8 cellular contexts compared by ENCODE assay signal in genomic region chr19:38210458-38210987, GRCh38. TPM values are rescaled to one million over a fixed set of nuclear protein-coding genes. Genes with fewer than 3 reads are reported as not detected.
DNase-seq lines count a peak whose midpoint lies in the region; ATAC-seq and TF ChIP-seq lines count a peak whose summit lies in the region.
"Had no signal": no experiment of that assay in that cellular context is flagged by ENCODE, and none has a peak within 500 bp of the region (broad histone marks: within the 10 kb centered on the region; RNA-seq: fewer than 3 reads in every experiment).

No MANE protein-coding gene starts in this region.

- peaks cover 70% of the 10 kb centered on the region for H3K4me1 Mint-ChIP-seq in brain

- peaks cover 16 to 73% of the 10 kb centered on the region in 2 donors for H3K27me3 ChIP-seq in left lung
- peaks cover 9% of the 10 kb centered on the region for H3K27me3 ChIP-seq in suprapubic skin

- DNase-seq in NCI-H128 (lab: John Stamatoyannopoulos, UW; ENCODE audit: unreplicated experiment) (peak; percentile 49), left lung (peak in 1 of 2 donors; percentile 67), suprapubic skin (ENCODE audit: low spot score in 2 of 2) (peak in 1 of 2 donors; percentile 77)
- DNase-seq in stimulated activated naive CD4-positive, alpha-beta T cell (lab: John Stamatoyannopoulos, UW): no peak
- DNase-seq in activated naive CD4-positive, alpha-beta T cell (lab: John Stamatoyannopoulos, UW): no peak

- H3K27ac ChIP-seq in left lung (peak overlapping the region in 1 of 2 donors; percentile 59), suprapubic skin (peak overlapping the region; percentile 78)

- no peaks in the 10 kb centered on the region for H3K9me3 Mint-ChIP-seq in brain

- intact Hi-C loops in left lung (cut with DNase I): no loop called here

- no peaks in the 10 kb centered on the region for H3K9me3 ChIP-seq in left lung
- no peaks in the 10 kb centered on the region for H3K9me3 ChIP-seq in suprapubic skin

- H3K36me3 Mint-ChIP-seq in brain: peaks cover 15% of the 10 kb centered on the region

- peak; percentile 60 for ATAC-seq in left lung
- ATAC-seq in GM19463 (IDR thresholded peaks at IDR 0.05; ENCODE audit: unreplicated experiment): no peak

- H3K4me1 ChIP-seq in left lung (peaks cover 4 to 28% of the 10 kb centered on the region in 2 donors), suprapubic skin (peaks cover 30% of the 10 kb centered on the region)

- peak overlapping the region; percentile 91 to 99 (median 96) for H3K27ac Mint-ChIP-seq in brain

- TF ChIP-seq POLR2A in suprapubic skin (IDR thresholded peaks at IDR 0.05): no peak

- H3K4me3 Mint-ChIP-seq in brain: peak overlapping the region; percentile 78 to 86 (median 85)
- H3K4me3 Mint-ChIP-seq: central memory CD8-positive, alpha-beta T cell had no signal

- 6% methylated on average over 19 of the region's 24 CpGs for WGBS in suprapubic skin

- peaks cover 9% of the 10 kb centered on the region for H3K27me3 Mint-ChIP-seq in brain

- no peak for TF ChIP-seq CTCF in brain (conservative IDR thresholded peaks at IDR 0.05)
- TF ChIP-seq CTCF in left lung (IDR thresholded peaks at IDR 0.05): no peak
- no peak for TF ChIP-seq CTCF in suprapubic skin (IDR thresholded peaks at IDR 0.05)

- no peak overlapping the region for H3K4me3 ChIP-seq in left lung
- peak overlapping the region; percentile 33 for H3K4me3 ChIP-seq in suprapubic skin

- H3K36me3 ChIP-seq in left lung: peaks cover 0 to 22% of the 10 kb centered on the region in 2 donors
- H3K36me3 ChIP-seq in suprapubic skin: peaks cover 13% of the 10 kb centered on the region

- TF ChIP-seq EP300 in suprapubic skin (IDR thresholded peaks at IDR 0.05): no peak

RNA-seq across cellular contexts. Expression of gene DPF1, which starts 13.5 kb away (rescaled TPM):
- 18.3 TPM for polyA plus RNA-seq in brain (ENCODE audit: insufficient read depth, low read depth, low replicate concordance)
- total RNA-seq in left lung (under 1 TPM; 0.39 to 0.79 TPM), suprapubic skin (1 to 10 TPM in 1 of 4 donors, not detected in 3; 1.1 TPM)

RNA-seq across cellular contexts. Expression of gene PPP1R14A, which starts 45.7 kb away (rescaled TPM):
- polyA plus RNA-seq in brain (ENCODE audit: insufficient read depth, low read depth, low replicate concordance): 145 TPM
- total RNA-seq in left lung: 10 to 100 TPM; 40.2 to 91.3 TPM
- total RNA-seq in suprapubic skin: 10 to 100 TPM in 1 of 4 donors, 1 to 10 TPM in 3; 2.3 to 13.3 (median 7.7) TPM

RNA-seq across cellular contexts. Expression of gene SPINT2, which starts 53.9 kb away (rescaled TPM):
- polyA plus RNA-seq in brain (ENCODE audit: insufficient read depth, low read depth, low replicate concordance): 385 TPM
- total RNA-seq in left lung (100 to 1,000 TPM; 206 to 317 TPM), suprapubic skin (100 to 1,000 TPM; 359 to 639 (median 494) TPM)
